1 cellular context compared by ENCODE assay signal in the genomic region with DNA sequence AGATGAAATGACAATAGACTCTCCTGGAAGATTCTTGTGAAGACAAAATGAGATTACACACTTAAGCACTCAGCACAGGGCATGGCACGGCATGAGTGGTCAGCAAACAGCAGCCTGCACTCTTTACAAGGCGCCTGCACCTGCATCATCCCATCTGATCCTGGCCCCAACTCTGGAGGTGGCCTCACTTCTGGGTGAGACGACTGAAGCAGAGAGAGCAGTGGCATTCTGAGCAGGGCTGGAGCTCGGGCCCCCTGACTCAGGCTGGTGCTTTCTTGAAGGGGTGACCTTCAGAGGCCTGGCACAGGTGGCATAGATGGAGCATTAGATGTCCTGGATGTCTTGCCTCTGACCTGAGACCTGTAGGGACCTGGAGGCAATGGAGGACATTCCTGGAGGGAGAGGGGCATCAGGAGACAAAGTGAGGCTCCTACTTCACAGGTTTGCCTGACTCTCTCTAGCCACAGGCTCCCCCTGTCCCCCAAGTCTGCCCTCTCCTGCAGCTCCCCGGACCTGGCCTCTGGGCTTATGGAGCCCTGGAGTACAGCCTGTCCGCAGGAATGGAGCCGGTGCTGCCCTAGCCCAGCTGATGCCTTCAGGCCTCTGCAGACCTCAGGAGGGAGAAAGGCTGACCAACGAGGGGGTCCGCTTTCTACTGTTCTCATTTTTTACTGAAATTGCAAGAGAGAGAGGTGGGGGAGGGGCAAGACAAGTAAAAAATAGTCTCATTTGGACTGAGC.
TF ChIP-seq lines count a peak whose summit lies in the region.

No MANE protein-coding gene starts in this region.

TF ChIP-seq in WTC11, 78 proteins besides CTCF, POLR2A, EP300 and RAD21 (continued from another document):
- TF ChIP-seq, protein P1, sequence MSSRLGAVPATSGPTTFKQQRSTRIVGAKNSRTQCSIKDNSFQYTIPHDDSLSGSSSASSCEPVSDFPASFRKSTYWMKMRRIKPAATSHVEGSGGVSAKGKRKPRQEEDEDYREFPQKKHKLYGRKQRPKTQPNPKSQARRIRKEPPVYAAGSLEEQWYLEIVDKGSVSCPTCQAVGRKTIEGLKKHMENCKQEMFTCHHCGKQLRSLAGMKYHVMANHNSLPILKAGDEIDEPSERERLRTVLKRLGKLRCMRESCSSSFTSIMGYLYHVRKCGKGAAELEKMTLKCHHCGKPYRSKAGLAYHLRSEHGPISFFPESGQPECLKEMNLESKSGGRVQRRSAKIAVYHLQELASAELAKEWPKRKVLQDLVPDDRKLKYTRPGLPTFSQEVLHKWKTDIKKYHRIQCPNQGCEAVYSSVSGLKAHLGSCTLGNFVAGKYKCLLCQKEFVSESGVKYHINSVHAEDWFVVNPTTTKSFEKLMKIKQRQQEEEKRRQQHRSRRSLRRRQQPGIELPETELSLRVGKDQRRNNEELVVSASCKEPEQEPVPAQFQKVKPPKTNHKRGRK (CRISPR knock-in tag; IDR thresholded peaks at IDR 0.05; ENCODE audit: borderline replicate concordance) = no peak
- TF ChIP-seq, protein P2, sequence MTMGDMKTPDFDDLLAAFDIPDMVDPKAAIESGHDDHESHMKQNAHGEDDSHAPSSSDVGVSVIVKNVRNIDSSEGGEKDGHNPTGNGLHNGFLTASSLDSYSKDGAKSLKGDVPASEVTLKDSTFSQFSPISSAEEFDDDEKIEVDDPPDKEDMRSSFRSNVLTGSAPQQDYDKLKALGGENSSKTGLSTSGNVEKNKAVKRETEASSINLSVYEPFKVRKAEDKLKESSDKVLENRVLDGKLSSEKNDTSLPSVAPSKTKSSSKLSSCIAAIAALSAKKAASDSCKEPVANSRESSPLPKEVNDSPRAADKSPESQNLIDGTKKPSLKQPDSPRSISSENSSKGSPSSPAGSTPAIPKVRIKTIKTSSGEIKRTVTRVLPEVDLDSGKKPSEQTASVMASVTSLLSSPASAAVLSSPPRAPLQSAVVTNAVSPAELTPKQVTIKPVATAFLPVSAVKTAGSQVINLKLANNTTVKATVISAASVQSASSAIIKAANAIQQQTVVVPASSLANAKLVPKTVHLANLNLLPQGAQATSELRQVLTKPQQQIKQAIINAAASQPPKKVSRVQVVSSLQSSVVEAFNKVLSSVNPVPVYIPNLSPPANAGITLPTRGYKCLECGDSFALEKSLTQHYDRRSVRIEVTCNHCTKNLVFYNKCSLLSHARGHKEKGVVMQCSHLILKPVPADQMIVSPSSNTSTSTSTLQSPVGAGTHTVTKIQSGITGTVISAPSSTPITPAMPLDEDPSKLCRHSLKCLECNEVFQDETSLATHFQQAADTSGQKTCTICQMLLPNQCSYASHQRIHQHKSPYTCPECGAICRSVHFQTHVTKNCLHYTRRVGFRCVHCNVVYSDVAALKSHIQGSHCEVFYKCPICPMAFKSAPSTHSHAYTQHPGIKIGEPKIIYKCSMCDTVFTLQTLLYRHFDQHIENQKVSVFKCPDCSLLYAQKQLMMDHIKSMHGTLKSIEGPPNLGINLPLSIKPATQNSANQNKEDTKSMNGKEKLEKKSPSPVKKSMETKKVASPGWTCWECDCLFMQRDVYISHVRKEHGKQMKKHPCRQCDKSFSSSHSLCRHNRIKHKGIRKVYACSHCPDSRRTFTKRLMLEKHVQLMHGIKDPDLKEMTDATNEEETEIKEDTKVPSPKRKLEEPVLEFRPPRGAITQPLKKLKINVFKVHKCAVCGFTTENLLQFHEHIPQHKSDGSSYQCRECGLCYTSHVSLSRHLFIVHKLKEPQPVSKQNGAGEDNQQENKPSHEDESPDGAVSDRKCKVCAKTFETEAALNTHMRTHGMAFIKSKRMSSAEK (CRISPR knock-in tag; IDR thresholded peaks at IDR 0.05; ENCODE audit: borderline replicate concordance) = no peak
- TF ChIP-seq JAZF1 (CRISPR knock-in tag; IDR thresholded peaks at IDR 0.05) (no peak), CDX4 (CRISPR knock-in tag; IDR thresholded peaks at IDR 0.05; ENCODE audit: borderline replicate concordance) (no peak)
